ENCODE assay signal across 1 cellular context in the genomic region with DNA sequence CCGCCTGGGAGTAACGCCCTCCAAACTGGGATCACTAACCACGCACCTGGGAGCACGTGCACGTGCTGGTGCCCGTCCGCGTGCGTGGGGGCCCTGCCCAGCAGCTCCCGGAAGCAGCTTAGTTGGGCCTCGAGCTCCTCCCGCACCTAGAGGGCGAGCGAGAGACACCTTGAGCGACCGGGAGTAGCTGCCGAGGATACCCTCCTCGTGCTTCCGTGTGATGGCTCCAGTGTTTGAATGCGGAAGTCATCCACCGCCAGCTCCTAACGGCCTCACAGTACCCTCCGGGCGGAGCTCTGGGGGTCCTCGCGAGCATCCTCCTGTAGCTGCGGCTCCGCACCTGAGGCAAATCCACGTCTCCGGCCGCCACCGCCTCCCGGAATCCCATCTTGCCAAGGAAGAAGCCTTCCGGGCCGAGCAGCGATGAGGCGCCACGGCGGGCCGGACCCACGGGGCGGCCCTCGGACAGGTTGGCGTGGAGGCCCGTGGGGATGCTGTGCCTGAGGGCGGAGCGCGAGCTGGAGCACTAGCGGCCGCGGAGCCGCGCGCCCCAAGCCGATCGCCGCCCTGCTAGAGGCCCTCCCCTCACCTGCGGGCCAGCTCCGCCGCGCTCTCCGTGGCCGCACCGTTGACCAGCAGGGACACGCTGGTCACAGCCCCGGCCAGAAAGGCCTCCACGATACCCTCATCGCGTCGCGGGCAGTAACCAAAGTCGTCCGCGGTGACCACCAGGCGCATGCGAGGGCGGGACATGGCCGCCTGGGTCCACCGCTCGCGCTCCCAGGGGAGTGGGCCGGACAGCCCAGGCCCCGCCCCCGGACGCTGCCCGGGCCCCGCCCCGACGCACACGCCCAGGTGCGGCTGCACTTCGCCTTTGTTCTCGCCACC.
TF ChIP-seq lines count a peak whose summit lies in the region.

TSS of gene YDJC (minus strand) at position 761 of the 888 bp plus-strand sequence. CDS start at position 753, 8 bp downstream.

TF ChIP-seq in HepG2, 621 proteins besides CTCF, POLR2A, EP300 and RAD21 (continued from another document and continues in another):
- TF ChIP-seq ZNF609 (CRISPR knock-in tag; IDR thresholded peaks at IDR 0.05; ENCODE audit: borderline replicate concordance) (peak; percentile 25; the same call in 1 of the 2 replicates), DBP (CRISPR knock-in tag; IDR thresholded peaks at IDR 0.05; ENCODE audit: not compliant biosample characterization) (peak; percentile 80), POLR2AphosphoS5 (IDR thresholded peaks at IDR 0.05; ENCODE audit: low read depth, low read length) (peak; percentile 87), SOX5 (CRISPR knock-in tag; IDR thresholded peaks at IDR 0.05; ENCODE audit: borderline replicate concordance) (peak; percentile 67), ZSCAN9 (CRISPR knock-in tag; IDR thresholded peaks at IDR 0.05; ENCODE audit: borderline replicate concordance) (peak; percentile 58; the same call in 1 of the 2 replicates), ZNF629 (CRISPR knock-in tag; conservative IDR thresholded peaks at IDR 0.05) (peak; percentile 71), YY1 (IDR thresholded peaks at IDR 0.05; ENCODE audit: insufficient read depth, insufficient replicate concordance, low read depth, low read length) (peak; percentile 90), FOXJ3 (CRISPR knock-in tag; IDR thresholded peaks at IDR 0.05; ENCODE audit: borderline replicate concordance) (peak; percentile 72), NFATC3 (CRISPR knock-in tag; IDR thresholded peaks at IDR 0.05) (peak; percentile 97; the same call in 1 of the 2 replicates), ZNF703 (CRISPR knock-in tag; IDR thresholded peaks at IDR 0.05; ENCODE audit: borderline replicate concordance) (peak; percentile 65), ZHX1 (CRISPR knock-in tag; IDR thresholded peaks at IDR 0.05; ENCODE audit: low read depth) (peak; percentile 51), SETDB1 (CRISPR knock-in tag; IDR thresholded peaks at IDR 0.05; ENCODE audit: borderline replicate concordance) (no peak), ZNF10 (CRISPR knock-in tag; IDR thresholded peaks at IDR 0.05; ENCODE audit: borderline replicate concordance, low read depth) (no peak), ZMYM3 (CRISPR knock-in tag; IDR thresholded peaks at IDR 0.05) (0 out of 2 replicates have a peak, but pooled peaks have one; percentile 10), ZMYM2 (CRISPR knock-in tag; IDR thresholded peaks at IDR 0.05) (0 out of 2 replicates have a peak, but pooled peaks have one; percentile 25), FOXO1 (CRISPR knock-in tag; IDR thresholded peaks at IDR 0.05) (peak; percentile 48; the same call in 1 of the 2 replicates), ZNF501 (CRISPR knock-in tag; IDR thresholded peaks at IDR 0.05) (peak; percentile 86), ZNF296 (CRISPR knock-in tag; conservative IDR thresholded peaks at IDR 0.05) (no peak), MXI1 (IDR thresholded peaks at IDR 0.05; ENCODE audit: borderline replicate concordance, low read depth, low read length) (peak; percentile 94), TAF15 (IDR thresholded peaks at IDR 0.05; ENCODE audit: low read depth, low read length, poor library complexity, severe bottlenecking) (no peak), ZUFSP (CRISPR knock-in tag; IDR thresholded peaks at IDR 0.05; ENCODE audit: borderline replicate concordance) (no peak), ZBTB40 (IDR thresholded peaks at IDR 0.05) (no peak), ZBTB40 (CRISPR knock-in tag; IDR thresholded peaks at IDR 0.05) (peak; percentile 88), POGZ (CRISPR knock-in tag; IDR thresholded peaks at IDR 0.05) (peak; percentile 55; the same call in 1 of the 2 replicates), ZNF44 (CRISPR knock-in tag; IDR thresholded peaks at IDR 0.05) (peak; percentile 67; the same call in 1 of the 2 replicates), SCMH1 (CRISPR knock-in tag; IDR thresholded peaks at IDR 0.05; ENCODE audit: borderline replicate concordance) (no peak), CEBPB (IDR thresholded peaks at IDR 0.05; ENCODE audit: borderline replicate concordance, low read depth, low read length) (no peak), ZNF879 (CRISPR knock-in tag; IDR thresholded peaks at IDR 0.05) (peak; percentile 93), ZBTB21 (CRISPR knock-in tag; IDR thresholded peaks at IDR 0.05) (no peak), HHEX (CRISPR knock-in tag; IDR thresholded peaks at IDR 0.05) (no peak)
- TF ChIP-seq, protein P1, sequence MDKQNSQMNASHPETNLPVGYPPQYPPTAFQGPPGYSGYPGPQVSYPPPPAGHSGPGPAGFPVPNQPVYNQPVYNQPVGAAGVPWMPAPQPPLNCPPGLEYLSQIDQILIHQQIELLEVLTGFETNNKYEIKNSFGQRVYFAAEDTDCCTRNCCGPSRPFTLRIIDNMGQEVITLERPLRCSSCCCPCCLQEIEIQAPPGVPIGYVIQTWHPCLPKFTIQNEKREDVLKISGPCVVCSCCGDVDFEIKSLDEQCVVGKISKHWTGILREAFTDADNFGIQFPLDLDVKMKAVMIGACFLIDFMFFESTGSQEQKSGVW (CRISPR knock-in tag; IDR thresholded peaks at IDR 0.05; ENCODE audit: borderline replicate concordance), result no peak
- TF ChIP-seq, protein P2, sequence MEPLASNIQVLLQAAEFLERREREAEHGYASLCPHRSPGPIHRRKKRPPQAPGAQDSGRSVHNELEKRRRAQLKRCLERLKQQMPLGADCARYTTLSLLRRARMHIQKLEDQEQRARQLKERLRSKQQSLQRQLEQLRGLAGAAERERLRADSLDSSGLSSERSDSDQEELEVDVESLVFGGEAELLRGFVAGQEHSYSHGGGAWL (CRISPR knock-in tag; IDR thresholded peaks at IDR 0.05), result peak; percentile 96
